11 cellular contexts compared by ENCODE assay signal in genomic region chr20:50278684-50279531, GRCh38.
DNase-seq lines count a peak whose midpoint lies in the region; ATAC-seq and TF ChIP-seq lines count a peak whose summit lies in the region.
"Had no signal": no experiment of that assay in that cellular context is flagged by ENCODE, and none has a peak within 500 bp of the region (broad histone marks: within the 10 kb centered on the region; RNA-seq: fewer than 3 reads in every experiment).

No MANE protein-coding gene starts in this region.

- H3K79me1 ChIP-seq in trophoblast cell (ENCODE audit: low read length): peaks cover 21% of the 10 kb centered on the region

- no peak overlapping the region for H4K12ac ChIP-seq in trophoblast cell (ENCODE audit: low read depth, low read length)

- peak overlapping the region; percentile 29 for H3K14ac ChIP-seq in trophoblast cell (ENCODE audit: low read length)

- ATAC-seq in foreskin keratinocyte: peak; percentile 49
- ATAC-seq in GM21515 (IDR thresholded peaks at IDR 0.05; ENCODE audit: unreplicated experiment): no peak
- ATAC-seq: effector memory CD8-positive, alpha-beta T cell; natural killer cell had no signal

- H3K36me3 Mint-ChIP-seq in CD8-positive, alpha-beta memory T cell: no peaks in the 10 kb centered on the region
- H3K36me3 Mint-ChIP-seq: natural killer cell had no signal

- H3K27me3 ChIP-seq in CD8-positive, alpha-beta memory T cell (ENCODE audit: insufficient read depth, low read length, poor library complexity, severe bottlenecking): no peaks in the 10 kb centered on the region
- H3K27me3 ChIP-seq in SJCRH30 (no peaks in the 10 kb centered on the region; the same call in 1 of the 2 replicates), foreskin keratinocyte (no peaks in the 10 kb centered on the region), trophoblast cell (ENCODE audit: insufficient read depth, low read length) (no peaks in the 10 kb centered on the region)

- H4K8ac ChIP-seq in trophoblast cell (ENCODE audit: low read depth, low read length): no peak overlapping the region

- H3K27me3 Mint-ChIP-seq in CD8-positive, alpha-beta memory T cell: peaks cover 2 to 24% of the 10 kb centered on the region in 2 donors

- POLR2A ChIA-PET in CD8-positive, alpha-beta memory T cell (lab: Charles Lee): no interaction called here

- peak overlapping the region; percentile 47 for H2BK12ac ChIP-seq in trophoblast cell (ENCODE audit: low read length)

- peak; percentile 51 for TF ChIP-seq CTCF in foreskin keratinocyte (conservative IDR thresholded peaks at IDR 0.05)

- H3K79me2 ChIP-seq in trophoblast cell (ENCODE audit: control insufficient read depth, insufficient read depth, low read length, poor library complexity): peaks cover 2% of the 10 kb centered on the region

- H3K4me3 ChIP-seq in CD8-positive, alpha-beta memory T cell (ENCODE audit: low read length): no peak overlapping the region
- H3K4me3 ChIP-seq in SJCRH30 (no peak overlapping the region), trophoblast cell (ENCODE audit: low read depth, low read length) (no peak overlapping the region)

- H3K4me2 ChIP-seq in trophoblast cell (ENCODE audit: low read length): no peak overlapping the region

- peak overlapping the region; percentile 33 for H3K27ac ChIP-seq in CD8-positive, alpha-beta memory T cell (ENCODE audit: low read depth, low read length)
- H3K27ac ChIP-seq in SJCRH30 (no peak overlapping the region), foreskin keratinocyte (no peak overlapping the region), trophoblast cell (ENCODE audit: low read depth, low read length) (peak overlapping the region; percentile 59), substantia nigra (ENCODE audit: low read depth, low read length, poor library complexity, severe bottlenecking) (no peak overlapping the region)

- H4K91ac ChIP-seq in trophoblast cell (ENCODE audit: low read depth, low read length): peak overlapping the region; percentile 81

- H3K27ac Mint-ChIP-seq in CD8-positive, alpha-beta memory T cell: peak overlapping the region in 1 of 8 donors; percentile 54
- H3K27ac Mint-ChIP-seq: effector memory CD8-positive, alpha-beta T cell; natural killer cell had no signal

- H2BK5ac ChIP-seq in trophoblast cell (ENCODE audit: low read depth, low read length, poor library complexity): peak overlapping the region; percentile 17

- CTCF ChIA-PET in CD8-positive, alpha-beta memory T cell (lab: Charles Lee): no interaction called here

- H3K36me3 ChIP-seq in CD8-positive, alpha-beta memory T cell (ENCODE audit: insufficient read depth, low read length): no peaks in the 10 kb centered on the region
- no peaks in the 10 kb centered on the region for H3K36me3 ChIP-seq in SJCRH30
- H3K36me3 ChIP-seq in trophoblast cell (ENCODE audit: control insufficient read depth in 1 of 2, insufficient read depth in 2 of 2, low read length in 2 of 2): no peaks in the 10 kb centered on the region

- H3K9me3 Mint-ChIP-seq in CD8-positive, alpha-beta memory T cell: peaks cover 0 to 2% (median 0%) of the 10 kb centered on the region in 5 donors
- H3K9me3 Mint-ChIP-seq: effector memory CD8-positive, alpha-beta T cell; natural killer cell had no signal

- no CpG with 5 or more reads among the region's 17 CpGs for WGBS in trophoblast cell (ENCODE audit: extremely low coverage, insufficient coverage, insufficient read length)

- no peak overlapping the region for H2AFZ ChIP-seq in trophoblast cell (ENCODE audit: insufficient read depth, low read length, poor library complexity)

- no peaks in the 10 kb centered on the region for H3K4me1 ChIP-seq in CD8-positive, alpha-beta memory T cell (ENCODE audit: insufficient read depth, low read length)
- H3K4me1 ChIP-seq in SJCRH30 (peaks cover 5% of the 10 kb centered on the region), foreskin keratinocyte (no peaks in the 10 kb centered on the region), trophoblast cell (ENCODE audit: control insufficient read depth in 1 of 2, insufficient read depth in 2 of 2, low read length in 2 of 2) (peaks cover 18 to 22% of the 10 kb centered on the region in 2 experiments)

- H3K4me3 Mint-ChIP-seq in CD8-positive, alpha-beta memory T cell: no peak overlapping the region
- H3K4me3 Mint-ChIP-seq: effector memory CD8-positive, alpha-beta T cell; natural killer cell had no signal

- peak overlapping the region; percentile 20 for H3K18ac ChIP-seq in trophoblast cell (ENCODE audit: low read length)

- no peak overlapping the region for H3K4ac ChIP-seq in trophoblast cell (ENCODE audit: low read depth, low read length)

- no peaks in the 10 kb centered on the region for H3K9me3 ChIP-seq in CD8-positive, alpha-beta memory T cell (ENCODE audit: low read length)
- H3K9me3 ChIP-seq in SJCRH30 (replicated peaks): no peaks in the 10 kb centered on the region
- H3K9me3 ChIP-seq in trophoblast cell (ENCODE audit: insufficient read depth, low read depth, low read length): no peaks in the 10 kb centered on the region

- DNase-seq in CD8-positive, alpha-beta memory T cell: no peak
- DNase-seq in SJCRH30: peak; percentile 67 to 73
- DNase-seq in foreskin keratinocyte: no peak
- peak; percentile 96 to 97 for DNase-seq in trophoblast cell
- DNase-seq in T-helper 2 cell: no peak
- no peak for DNase-seq in substantia nigra (lab: John Stamatoyannopoulos, UW)
- DNase-seq in NCI-H1436 treated with DMSO at 0.1 percent for 48 hours (lab: John Stamatoyannopoulos, UW): no peak
- DNase-seq: activated T-cell treated with anti-CD3 and anti-CD28 coated beads for 4 hours; effector memory CD8-positive, alpha-beta T cell; natural killer cell had no signal

- peak overlapping the region; percentile 30 for H2AK5ac ChIP-seq in trophoblast cell (ENCODE audit: low read length)

- H3K23ac ChIP-seq in trophoblast cell (ENCODE audit: low read length): no peak overlapping the region

- peak overlapping the region; percentile 24 for H2BK120ac ChIP-seq in trophoblast cell (ENCODE audit: insufficient read depth, low read length, poor library complexity)

- no peaks in the 10 kb centered on the region for H3K4me1 Mint-ChIP-seq in CD8-positive, alpha-beta memory T cell

- H3K9ac ChIP-seq in trophoblast cell (ENCODE audit: low read length): no peak overlapping the region

Comparison
In these comparisons a context has a peak if more than half of its experiments do, and no peak if none do; other contexts are left out.
1. DNase-seq: peak in SJCRH30 (2 of 2) and trophoblast cell (2 of 2); none in CD8-positive, alpha-beta memory T cell (0 of 5), foreskin keratinocyte (0 of 2), T-helper 2 cell (0 of 5), substantia nigra (0 of 49) and NCI-H1436 treated with DMSO at 0.1 percent for 48 hours (single experiment).
2. H3K27ac ChIP-seq: peak in CD8-positive, alpha-beta memory T cell (single experiment) and trophoblast cell (single experiment); none in SJCRH30 (single experiment), foreskin keratinocyte (single experiment) and substantia nigra (single experiment).